Comparison of ENCODE assay signal across 1 cellular context in the genomic region with DNA sequence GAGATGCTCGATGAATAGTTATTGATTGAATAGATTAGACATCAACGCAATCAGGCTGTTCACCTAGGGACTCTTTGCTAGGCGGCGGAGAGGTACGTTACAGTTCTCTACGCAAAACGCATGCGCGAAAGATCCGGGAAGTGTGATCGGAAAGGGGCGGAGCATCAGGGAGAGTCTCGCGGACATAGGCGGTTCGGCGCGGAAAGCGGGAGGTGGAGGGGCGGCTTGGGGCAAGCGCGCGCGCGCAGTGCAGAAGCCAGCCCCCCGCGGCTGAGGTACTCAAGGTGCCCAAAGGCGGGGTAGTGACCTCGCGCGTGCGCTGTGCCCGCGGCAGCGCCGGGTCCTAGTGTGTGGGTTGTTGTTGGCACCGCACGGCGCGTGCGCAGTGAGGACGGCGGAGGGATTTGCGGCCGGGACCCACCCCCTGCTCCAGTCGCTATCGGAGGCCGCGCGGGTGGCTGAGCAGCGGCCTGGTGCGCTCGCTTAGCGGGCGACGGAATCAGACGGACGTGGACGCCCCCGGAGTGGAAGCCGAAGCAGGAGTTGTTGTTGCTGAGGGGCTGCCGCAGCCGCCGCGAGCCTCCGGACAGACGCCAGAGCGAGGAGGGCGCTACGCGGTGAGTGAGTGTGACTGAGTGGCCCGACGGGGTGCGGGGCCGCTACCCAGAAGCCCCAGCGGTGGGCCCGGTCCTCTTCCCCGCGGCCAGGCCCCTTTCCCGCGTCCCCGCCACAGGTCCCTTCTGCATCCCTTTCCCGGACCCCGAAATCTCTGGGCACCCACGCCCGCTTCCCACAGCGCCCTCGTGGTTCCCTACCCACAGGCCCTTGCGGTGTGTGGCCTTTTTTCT.
TF ChIP-seq lines count a peak whose summit lies in the region.

A gene with protein sequence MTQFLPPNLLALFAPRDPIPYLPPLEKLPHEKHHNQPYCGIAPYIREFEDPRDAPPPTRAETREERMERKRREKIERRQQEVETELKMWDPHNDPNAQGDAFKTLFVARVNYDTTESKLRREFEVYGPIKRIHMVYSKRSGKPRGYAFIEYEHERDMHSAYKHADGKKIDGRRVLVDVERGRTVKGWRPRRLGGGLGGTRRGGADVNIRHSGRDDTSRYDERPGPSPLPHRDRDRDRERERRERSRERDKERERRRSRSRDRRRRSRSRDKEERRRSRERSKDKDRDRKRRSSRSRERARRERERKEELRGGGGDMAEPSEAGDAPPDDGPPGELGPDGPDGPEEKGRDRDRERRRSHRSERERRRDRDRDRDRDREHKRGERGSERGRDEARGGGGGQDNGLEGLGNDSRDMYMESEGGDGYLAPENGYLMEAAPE (plus strand): TSS at position 432 of the 848 bp plus-strand sequence. CDS start 964 bp downstream, outside the sequence.

TF ChIP-seq in WTC11, 78 proteins besides CTCF, POLR2A, EP300 and RAD21 (continued from another document):
- TF ChIP-seq, protein P1, sequence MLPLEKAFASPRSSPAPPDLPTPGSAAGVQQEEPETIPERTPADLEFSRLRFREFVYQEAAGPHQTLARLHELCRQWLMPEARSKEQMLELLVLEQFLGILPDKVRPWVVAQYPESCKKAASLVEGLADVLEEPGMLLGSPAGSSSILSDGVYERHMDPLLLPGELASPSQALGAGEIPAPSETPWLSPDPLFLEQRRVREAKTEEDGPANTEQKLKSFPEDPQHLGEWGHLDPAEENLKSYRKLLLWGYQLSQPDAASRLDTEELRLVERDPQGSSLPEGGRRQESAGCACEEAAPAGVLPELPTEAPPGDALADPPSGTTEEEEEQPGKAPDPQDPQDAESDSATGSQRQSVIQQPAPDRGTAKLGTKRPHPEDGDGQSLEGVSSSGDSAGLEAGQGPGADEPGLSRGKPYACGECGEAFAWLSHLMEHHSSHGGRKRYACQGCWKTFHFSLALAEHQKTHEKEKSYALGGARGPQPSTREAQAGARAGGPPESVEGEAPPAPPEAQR (CRISPR knock-in tag; IDR thresholded peaks at IDR 0.05), result no peak
- TF ChIP-seq, protein P2, sequence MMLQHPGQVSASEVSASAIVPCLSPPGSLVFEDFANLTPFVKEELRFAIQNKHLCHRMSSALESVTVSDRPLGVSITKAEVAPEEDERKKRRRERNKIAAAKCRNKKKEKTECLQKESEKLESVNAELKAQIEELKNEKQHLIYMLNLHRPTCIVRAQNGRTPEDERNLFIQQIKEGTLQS (CRISPR knock-in tag; conservative IDR thresholded peaks at IDR 0.05), result no peak
- peak; percentile 81 for TF ChIP-seq NFE2L1 (CRISPR knock-in tag; IDR thresholded peaks at IDR 0.05)
- peak; percentile 43; the same call in 1 of the 2 replicates for TF ChIP-seq CREM (CRISPR knock-in tag; IDR thresholded peaks at IDR 0.05)
- TF ChIP-seq, protein P3, sequence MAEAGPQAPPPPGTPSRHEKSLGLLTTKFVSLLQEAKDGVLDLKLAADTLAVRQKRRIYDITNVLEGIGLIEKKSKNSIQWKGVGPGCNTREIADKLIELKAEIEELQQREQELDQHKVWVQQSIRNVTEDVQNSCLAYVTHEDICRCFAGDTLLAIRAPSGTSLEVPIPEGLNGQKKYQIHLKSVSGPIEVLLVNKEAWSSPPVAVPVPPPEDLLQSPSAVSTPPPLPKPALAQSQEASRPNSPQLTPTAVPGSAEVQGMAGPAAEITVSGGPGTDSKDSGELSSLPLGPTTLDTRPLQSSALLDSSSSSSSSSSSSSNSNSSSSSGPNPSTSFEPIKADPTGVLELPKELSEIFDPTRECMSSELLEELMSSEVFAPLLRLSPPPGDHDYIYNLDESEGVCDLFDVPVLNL (CRISPR knock-in tag; IDR thresholded peaks at IDR 0.05; ENCODE audit: borderline replicate concordance, low read depth), result peak; percentile 84; the same call in 1 of the 2 replicates
- no peak for TF ChIP-seq IRF2 (CRISPR knock-in tag; IDR thresholded peaks at IDR 0.05; ENCODE audit: borderline replicate concordance, low read depth)
- peak; percentile 84; the same call in 1 of the 2 replicates for TF ChIP-seq TCF7 (CRISPR knock-in tag; IDR thresholded peaks at IDR 0.05; ENCODE audit: low read depth)
